In genomic region chr16:85448557-85449194, GRCh38 we compare ENCODE assay signal across 1 cellular context.
TF ChIP-seq lines count a peak whose summit lies in the region.

No MANE protein-coding gene starts in this region.

TF ChIP-seq in SK-N-SH treated with all-trans-retinoic acid at 6 μM for 48 hours, 23 proteins besides CTCF, POLR2A, EP300 and RAD21 (continued from another document):
- TF ChIP-seq, protein P1, sequence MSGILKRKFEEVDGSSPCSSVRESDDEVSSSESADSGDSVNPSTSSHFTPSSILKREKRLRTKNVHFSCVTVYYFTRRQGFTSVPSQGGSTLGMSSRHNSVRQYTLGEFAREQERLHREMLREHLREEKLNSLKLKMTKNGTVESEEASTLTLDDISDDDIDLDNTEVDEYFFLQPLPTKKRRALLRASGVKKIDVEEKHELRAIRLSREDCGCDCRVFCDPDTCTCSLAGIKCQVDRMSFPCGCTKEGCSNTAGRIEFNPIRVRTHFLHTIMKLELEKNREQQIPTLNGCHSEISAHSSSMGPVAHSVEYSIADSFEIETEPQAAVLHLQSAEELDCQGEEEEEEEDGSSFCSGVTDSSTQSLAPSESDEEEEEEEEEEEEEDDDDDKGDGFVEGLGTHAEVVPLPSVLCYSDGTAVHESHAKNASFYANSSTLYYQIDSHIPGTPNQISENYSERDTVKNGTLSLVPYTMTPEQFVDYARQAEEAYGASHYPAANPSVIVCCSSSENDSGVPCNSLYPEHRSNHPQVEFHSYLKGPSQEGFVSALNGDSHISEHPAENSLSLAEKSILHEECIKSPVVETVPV (CRISPR knock-in tag; IDR thresholded peaks at IDR 0.05) = no peak
- no peak for TF ChIP-seq CSDC2 (CRISPR knock-in tag; IDR thresholded peaks at IDR 0.05)
